In the genomic region with DNA sequence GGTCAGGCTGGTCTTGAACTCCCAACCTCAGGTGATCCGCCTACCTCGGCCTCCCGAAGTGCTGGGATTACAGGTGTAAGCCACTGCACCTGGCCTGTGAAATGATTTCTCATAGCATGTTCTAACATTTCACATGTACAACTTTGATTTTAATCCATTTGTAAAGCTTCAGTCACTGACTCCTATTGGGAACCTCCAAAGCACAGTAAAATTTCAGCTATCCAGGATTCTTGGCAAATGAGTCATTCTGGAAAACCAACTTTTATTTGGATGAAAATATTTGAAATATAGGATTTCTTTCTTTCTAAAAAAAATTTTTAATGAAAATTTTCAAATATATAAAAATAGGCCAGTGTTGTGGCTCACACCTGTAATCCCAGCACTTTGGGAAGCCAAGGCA, we compare ENCODE assay signal across 22 cellular contexts. TPM values are rescaled to one million over a fixed set of nuclear protein-coding genes. Genes with fewer than 3 reads are reported as not detected.
DNase-seq lines count a peak whose midpoint lies in the region; ATAC-seq and TF ChIP-seq lines count a peak whose summit lies in the region.
"Had no signal": no experiment of that assay in that cellular context is flagged by ENCODE, and none has a peak within 500 bp of the region (broad histone marks: within the 10 kb centered on the region; RNA-seq: fewer than 3 reads in every experiment).

No MANE protein-coding gene starts in this region.

- H3K27me3 ChIP-seq in IMR-90 (ENCODE audit: control insufficient read depth, insufficient read depth, low read length) (peaks cover 3% of the 10 kb centered on the region; the same call in 1 of the 2 replicates), osteoblast (ENCODE audit: insufficient read depth, low read length) (no peaks in the 10 kb centered on the region)

- H3K4me3 Mint-ChIP-seq in activated CD4-positive, alpha-beta memory T cell treated with anti-CD3 and anti-CD28 coated beads, Interleukin-2, amount 10 ng/mL, durations not matched to agents 7 days and 5 days = no peak overlapping the region
- H3K4me3 Mint-ChIP-seq: T-helper 1 cell treated with Interleukin-12 subunit alpha and Interleukin-12 subunit beta and Interleukin-4 antibody, amounts not matched to agents 30 μg/mL and 1 μg/mL, for 36 hours had no signal

- no peak overlapping the region for H2BK20ac ChIP-seq in IMR-90 (ENCODE audit: low read depth, low read length)

- H3K27me3 Mint-ChIP-seq in activated CD4-positive, alpha-beta memory T cell treated with anti-CD3 and anti-CD28 coated beads, Interleukin-2, amount 10 ng/mL, durations not matched to agents 7 days and 5 days = peaks cover 4% of the 10 kb centered on the region
- H3K27me3 Mint-ChIP-seq: IgD-negative memory B cell had no signal

- no peak overlapping the region for H4K8ac ChIP-seq in IMR-90 (ENCODE audit: low read depth in 2 of 2, low read length in 2 of 2)

- TF ChIP-seq CTCF in IMR-90 (conservative IDR thresholded peaks at IDR 0.05; ENCODE audit: low read depth, low read length) (no peak), osteoblast (IDR thresholded peaks at IDR 0.05; ENCODE audit: extremely low read depth, low read depth, low read length) (no peak)

- H3K4me1 ChIP-seq in IMR-90 (ENCODE audit: control insufficient read depth, insufficient read depth, low read length) (no peaks in the 10 kb centered on the region), osteoblast (ENCODE audit: insufficient read depth, low read length) (peaks cover 6% of the 10 kb centered on the region)

- no peak overlapping the region for H3K14ac ChIP-seq in IMR-90 (replicated peaks; ENCODE audit: low read depth, low read length)

- no peak overlapping the region for H2AK9ac ChIP-seq in IMR-90 (replicated peaks; ENCODE audit: low read depth, low read length, poor library complexity)

- H4K5ac ChIP-seq in IMR-90 (ENCODE audit: low read depth, low read length) = no peak overlapping the region

- H2AK5ac ChIP-seq in IMR-90 (ENCODE audit: low read depth, low read length) = no peak overlapping the region

- H3K9me3 ChIP-seq in IMR-90 (ENCODE audit: control insufficient read depth, insufficient read depth, low read length) (no peaks in the 10 kb centered on the region), osteoblast (ENCODE audit: low read depth, low read length) (no peaks in the 10 kb centered on the region)

- peaks cover 2% of the 10 kb centered on the region for H3K36me3 Mint-ChIP-seq in activated CD4-positive, alpha-beta memory T cell treated with anti-CD3 and anti-CD28 coated beads, Interleukin-2, amount 10 ng/mL, durations not matched to agents 7 days and 5 days (ENCODE audit: low read depth)
- H3K36me3 Mint-ChIP-seq: IgD-negative memory B cell had no signal

- H3K4me2 ChIP-seq in IMR-90 (ENCODE audit: low read depth, low read length) = no peak overlapping the region
- H3K4me2 ChIP-seq in osteoblast (ENCODE audit: insufficient read depth, low read length) = no peak overlapping the region

- H4K20me1 ChIP-seq in IMR-90 (ENCODE audit: insufficient read depth, low read length) (peaks cover 5% of the 10 kb centered on the region; the same call in 1 of the 2 replicates), osteoblast (ENCODE audit: insufficient read depth, low read length) (no peaks in the 10 kb centered on the region)

- ATAC-seq in IMR-90 (ENCODE audit: low read depth) = peak; percentile 39
- no peak for ATAC-seq in HG03469 (IDR thresholded peaks at IDR 0.05; ENCODE audit: unreplicated experiment)
- ATAC-seq: GM12878 had no signal

- no peak overlapping the region for H2BK5ac ChIP-seq in IMR-90 (ENCODE audit: low read depth, low read length, poor library complexity, severe bottlenecking)

- H3K18ac ChIP-seq in IMR-90 (ENCODE audit: low read depth, low read length) = no peak overlapping the region

- dilution Hi-C loops in IMR-90 (cut with HindIII; ENCODE audit: low sequenced_read_pairs, unreplicated experiment) = no loop called here

- H3K27ac ChIP-seq in IMR-90 (ENCODE audit: insufficient read depth, low read length) = no peak overlapping the region
- H3K27ac ChIP-seq in osteoblast (ENCODE audit: low read depth, low read length) = no peak overlapping the region

- H3K4me1 Mint-ChIP-seq in activated CD4-positive, alpha-beta memory T cell treated with anti-CD3 and anti-CD28 coated beads, Interleukin-2, amount 10 ng/mL, durations not matched to agents 7 days and 5 days = peaks cover 13% of the 10 kb centered on the region

- no peak overlapping the region for H3K4me3 ChIP-seq in IMR-90 (ENCODE audit: insufficient read depth, low read depth, low read length)
- no peak overlapping the region for H3K4me3 ChIP-seq in osteoblast (ENCODE audit: insufficient read depth, low read length)
- H3K4me3 ChIP-seq: GM12878 had no signal

- CTCF ChIA-PET in IMR-90 (lab: Yijun Ruan, JAX) = interaction anchor here (0.9 to 1.0 kb wide), 2 partner anchors 26 to 723 kb away, joined by 3 read pairs; no protein-coding TSS in a partner anchor
- CTCF ChIA-PET in activated CD4-positive, alpha-beta memory T cell treated with anti-CD3 and anti-CD28 coated beads, Interleukin-2, amount 10 ng/mL, durations not matched to agents 7 days and 5 days (lab: Charles Lee) = interaction anchor here (1.4 to 38.3 kb wide), 3 partner anchors 26 to 84 kb away, joined by 3 to 1235 read pairs (median 4); partner anchors contain the start of gene CSK

- no peaks in the 10 kb centered on the region for H3K9me3 Mint-ChIP-seq in activated CD4-positive, alpha-beta memory T cell treated with anti-CD3 and anti-CD28 coated beads, Interleukin-2, amount 10 ng/mL, durations not matched to agents 7 days and 5 days
- H3K9me3 Mint-ChIP-seq: IgD-negative memory B cell; T-helper 1 cell treated with Interleukin-12 subunit alpha and Interleukin-12 subunit beta and Interleukin-4 antibody, amounts not matched to agents 30 μg/mL and 1 μg/mL, for 36 hours had no signal

- in situ Hi-C loops in IMR-90 (cut with MboI; ENCODE audit: low sequenced_read_pairs) = no loop called here

- intact Hi-C loops in IMR-90 (cut with micrococcal nuclease) = no loop called here

- no peak overlapping the region for H3K4ac ChIP-seq in IMR-90 (ENCODE audit: low read depth, low read length)

- H3K79me1 ChIP-seq in IMR-90 (ENCODE audit: low read depth in 1 of 2, low read length in 2 of 2) = no peaks in the 10 kb centered on the region; a peak in 1 of 4 replicates

- no peak overlapping the region for H2BK120ac ChIP-seq in IMR-90 (ENCODE audit: low read depth, low read length)

- no peak overlapping the region for H2BK15ac ChIP-seq in IMR-90 (ENCODE audit: low read depth, low read length)

- no TSS peak for BruUV-seq in IMR-90 (replicated peaks; lab: Mats Ljungman, UMichigan)

- DNase-seq in EL = peak; percentile 42
- peak; percentile 40 for DNase-seq in IMR-90
- DNase-seq in astrocyte of the hippocampus (ENCODE audit: low read depth, low spot score) = peak; percentile 40
- peak; percentile 64 for DNase-seq in osteoblast (ENCODE audit: insufficient read length, low spot score, missing footprints)
- no peak for DNase-seq in NCI-H128 (lab: John Stamatoyannopoulos, UW; ENCODE audit: unreplicated experiment)
- DNase-seq in activated CD4-positive, alpha-beta memory T cell treated with anti-CD3 and anti-CD28 coated beads, Interleukin-2, amount 10 ng/mL, durations not matched to agents 7 days and 5 days = no peak
- no peak for DNase-seq in activated gamma-delta T cell treated with Interleukin-2 at 50 U/mL for 16 hours
- DNase-seq: DMS79 treated with DMSO at 0.1 percent for 48 hours, GF-D8, Kasumi-1, NCI-H1092 treated with DMSO at 0.1 percent for 48 hours, NCI-H1694, NCI-H2081 treated with DMSO at 0.1 percent for 48 hours, NCI-H510A treated with DMSO at 0.1 percent for 48 hours, NCI-H774, OCI-M1, RPMI8226 had no signal

- no peaks in the 10 kb centered on the region for H3K79me2 ChIP-seq in osteoblast (ENCODE audit: insufficient read depth, low read length)

- H3K36me3 ChIP-seq in IMR-90 (ENCODE audit: control insufficient read depth, insufficient read depth, low read length) = no peaks in the 10 kb centered on the region
- no peaks in the 10 kb centered on the region for H3K36me3 ChIP-seq in osteoblast (ENCODE audit: insufficient read depth, low read length)

- WGBS in IMR-90 (ENCODE audit: extremely low coverage in 2 of 2, insufficient read length in 1 of 2), 2 experiments = 80% methylated on average over 1 of the region's 3 CpGs; no CpG with 5 or more reads in 1 of the 2 experiments

- no peak overlapping the region for H4K91ac ChIP-seq in IMR-90 (ENCODE audit: insufficient read depth, low read depth, low read length)

- no peak for TF ChIP-seq RAD21 in IMR-90 (IDR thresholded peaks at IDR 0.05; ENCODE audit: low read length)

- no peak overlapping the region for H3K23ac ChIP-seq in IMR-90 (ENCODE audit: low read depth, low read length)

- POLR2A ChIA-PET in IMR-90 (lab: Charles Lee; ENCODE audit: unreplicated experiment) = no interaction called here
- POLR2A ChIA-PET in activated CD4-positive, alpha-beta memory T cell treated with anti-CD3 and anti-CD28 coated beads, Interleukin-2, amount 10 ng/mL, durations not matched to agents 7 days and 5 days (lab: Charles Lee) = interaction anchor here (35.1 kb wide), 1 partner anchor 29 kb away, joined by 1214 read pairs; the partner anchor contains the start of gene CSK

- H3K27ac Mint-ChIP-seq in activated CD4-positive, alpha-beta memory T cell treated with anti-CD3 and anti-CD28 coated beads, Interleukin-2, amount 10 ng/mL, durations not matched to agents 7 days and 5 days = no peak overlapping the region

- H2AFZ ChIP-seq in IMR-90 (replicated peaks; ENCODE audit: low read length, poor library complexity) = no peak overlapping the region
- H2AFZ ChIP-seq in osteoblast (ENCODE audit: low read length) = no peak overlapping the region

- H3K9me1 ChIP-seq in IMR-90 (ENCODE audit: insufficient read depth, low read length) = peaks cover 5% of the 10 kb centered on the region

- no peak overlapping the region for H3K56ac ChIP-seq in IMR-90 (ENCODE audit: extremely low read depth, insufficient read depth, low read length)

- no peak overlapping the region for H3K9ac ChIP-seq in IMR-90 (ENCODE audit: low read depth, low read length)

- TF ChIP-seq POLR2A in IMR-90 (IDR thresholded peaks at IDR 0.05; ENCODE audit: low read depth, low read length) = no peak

RNA-seq across cellular contexts. Expression of gene LMAN1L, which starts 2.7 kb away (rescaled TPM):
- total RNA-seq in IMR-90 (2012; rRNA removed) (not detected in 2 replicates), osteoblast (under 0.01 TPM in 1 of 2 replicates, not detected in the other)
- polyA plus RNA-seq in IMR-90 (2012; rRNA removed) = not detected in 2 replicates
- polyA plus RNA-seq in IMR-90 (2012; cell fraction: cytosol; rRNA removed) = not detected in 2 replicates
- polyA plus RNA-seq in IMR-90 (2012; cell fraction: nucleus; rRNA removed; ENCODE audit: low replicate concordance) = 0.09 and 0.30 TPM in 2 replicates
- under 1 TPM; 0.48 to 0.63 TPM for total RNA-seq in activated CD4-positive, alpha-beta memory T cell treated with anti-CD3 and anti-CD28 coated beads, Interleukin-2, amount 10 ng/mL, durations not matched to agents 7 days and 5 days
- total RNA-seq: GM12878 had no signal
- polyA plus RNA-seq: GM12878, IgD-negative memory B cell had no signal

RNA-seq across cellular contexts. Expression of gene CPLX3, which starts 16.5 kb away (rescaled TPM):
- total RNA-seq in IMR-90 (2012; rRNA removed) (not detected in 2 replicates), osteoblast (not detected in 2 replicates)
- polyA plus RNA-seq in IMR-90 (2012; rRNA removed) = not detected in 2 replicates
- not detected in 2 replicates for polyA plus RNA-seq in IMR-90 (2012; cell fraction: cytosol; rRNA removed)
- polyA plus RNA-seq in IMR-90 (2012; cell fraction: nucleus; rRNA removed; ENCODE audit: low replicate concordance) = 0.12 and 0.24 TPM in 2 replicates
- total RNA-seq in activated CD4-positive, alpha-beta memory T cell treated with anti-CD3 and anti-CD28 coated beads, Interleukin-2, amount 10 ng/mL, durations not matched to agents 7 days and 5 days = under 1 TPM in 1 of 2 experiments, not detected in 1; 0.18 TPM
- total RNA-seq: GM12878, H4 had no signal
- polyA plus RNA-seq: IgD-negative memory B cell had no signal

RNA-seq across cellular contexts. Expression of gene CSK, which starts 28.1 kb away (rescaled TPM):
- 10.8 and 13.6 TPM in 2 replicates for total RNA-seq in IMR-90 (2012; rRNA removed)
- 42.5 and 54.0 TPM in 2 replicates for polyA plus RNA-seq in IMR-90 (2012; rRNA removed)
- polyA plus RNA-seq in IMR-90 (2012; cell fraction: cytosol; rRNA removed) = 33.3 and 58.6 TPM in 2 replicates
- polyA plus RNA-seq in IMR-90 (2012; cell fraction: nucleus; rRNA removed; ENCODE audit: low replicate concordance) = 97.3 and 182 TPM in 2 replicates
- total RNA-seq in osteoblast = 30.6 and 31.5 TPM in 2 replicates
- total RNA-seq in activated CD4-positive, alpha-beta memory T cell treated with anti-CD3 and anti-CD28 coated beads, Interleukin-2, amount 10 ng/mL, durations not matched to agents 7 days and 5 days = 100 to 1,000 TPM; 330 to 341 TPM

RNA-seq across cellular contexts. Expression of gene ULK3, which starts 33.0 kb away (rescaled TPM):
- total RNA-seq in IMR-90 (2012; rRNA removed) = 8.6 and 11.8 TPM in 2 replicates
- 22.7 and 24.7 TPM in 2 replicates for polyA plus RNA-seq in IMR-90 (2012; rRNA removed)
- polyA plus RNA-seq in IMR-90 (2012; cell fraction: cytosol; rRNA removed) = 10.2 and 12.4 TPM in 2 replicates
- 160 and 201 TPM in 2 replicates for polyA plus RNA-seq in IMR-90 (2012; cell fraction: nucleus; rRNA removed; ENCODE audit: low replicate concordance)
- 19.4 and 21.4 TPM in 2 replicates for total RNA-seq in osteoblast
- total RNA-seq in activated CD4-positive, alpha-beta memory T cell treated with anti-CD3 and anti-CD28 coated beads, Interleukin-2, amount 10 ng/mL, durations not matched to agents 7 days and 5 days = 10 to 100 TPM; 74.9 to 84.2 TPM

Comparison
In these comparisons a context has a peak if more than half of its experiments do, and no peak if none do; other contexts are left out.
1. DNase-seq: peak in EL (single experiment), IMR-90 (single experiment), astrocyte of the hippocampus (single experiment) and osteoblast (single experiment); none in NCI-H128 (single experiment), activated CD4-positive, alpha-beta memory T cell treated with anti-CD3 and anti-CD28 coated beads, Interleukin-2, amount 10 ng/mL, durations not matched to agents 7 days and 5 days (single experiment) and activated gamma-delta T cell treated with Interleukin-2 at 50 U/mL for 16 hours (single experiment).
2. RNA of gene CSK, which starts 28.1 kb away (total RNA-seq): 330 to 341 TPM in activated CD4-positive, alpha-beta memory T cell treated with anti-CD3 and anti-CD28 coated beads, Interleukin-2, amount 10 ng/mL, durations not matched to agents 7 days and 5 days; 30.6 to 31.5 TPM in osteoblast and 10.8 to 13.6 TPM in IMR-90; every median in the first group is over 10 times any median in the second.